In genomic region chr1:22196041-22196440, GRCh38 we compare ENCODE assay signal across 26 cellular contexts. TPM values are rescaled to one million over a fixed set of nuclear protein-coding genes. Genes with fewer than 3 reads are reported as not detected.
"Had no signal": no experiment of that assay in that cellular context is flagged by ENCODE, and none has a peak within 500 bp of the region (broad histone marks: within the 10 kb centered on the region; RNA-seq: fewer than 3 reads in every experiment).

No MANE protein-coding gene starts in this region.

- H3K9me3 Mint-ChIP-seq: naive thymus-derived CD8-positive, alpha-beta T cell; stimulated activated effector memory CD8-positive, alpha-beta T cell treated with anti-CD3 and anti-CD28 coated beads, Interleukin-12 subunit alpha, Interleukin-12 subunit beta, amount 100 ng/mL, for 72 hours; stimulated activated naive CD8-positive, alpha-beta T cell treated with anti-CD3 and anti-CD28 coated beads, Interleukin-15, Interleukin-2, amounts not matched to agents 100 ng/mL and 50 ng/mL, for 24 hours; type B pancreatic cell had no signal

- H3K36me3 ChIP-seq: heart right ventricle, lower lobe of right lung, ovary, prostate gland, spleen, suprapubic skin, thoracic aorta, tibial artery, uterus had no signal

- H3K4me2 ChIP-seq: hepatocyte had no signal

- H3K27me3 ChIP-seq: ovary, uterus had no signal

- H2AFZ ChIP-seq: hepatocyte had no signal

- H3K27ac Mint-ChIP-seq: naive thymus-derived CD8-positive, alpha-beta T cell; nephron; stimulated activated effector memory CD8-positive, alpha-beta T cell treated with anti-CD3 and anti-CD28 coated beads, Interleukin-12 subunit alpha, Interleukin-12 subunit beta, amount 100 ng/mL, for 72 hours; stimulated activated naive CD8-positive, alpha-beta T cell treated with anti-CD3 and anti-CD28 coated beads, Interleukin-15, Interleukin-2, amounts not matched to agents 100 ng/mL and 50 ng/mL, for 24 hours; type B pancreatic cell had no signal

- H3K9me3 ChIP-seq: lower lobe of right lung, ovary, prostate gland, spleen, suprapubic skin, thoracic aorta, tibial artery, uterus had no signal

- DNase-seq: heart right ventricle; kidney glomerular epithelial cell; left cardiac atrium; lower lobe of right lung; mammary epithelial cell; mesenchymal stem cell; naive thymus-derived CD8-positive, alpha-beta T cell; ovary; retina; right cardiac atrium; small intestine; spleen; stimulated activated CD4-positive, alpha-beta T cell treated with anti-CD3 and anti-CD28 coated beads, Interleukin-4, amount 100 ng/mL, for 24 hours; stimulated activated naive CD4-positive, alpha-beta T cell; uterus had no signal

- H3K4me1 ChIP-seq: heart right ventricle, lower lobe of right lung, prostate gland, suprapubic skin, tibial artery, uterus had no signal

- H3K36me3 Mint-ChIP-seq: naive thymus-derived CD8-positive, alpha-beta T cell; stimulated activated effector memory CD8-positive, alpha-beta T cell treated with anti-CD3 and anti-CD28 coated beads, Interleukin-12 subunit alpha, Interleukin-12 subunit beta, amount 100 ng/mL, for 72 hours; type B pancreatic cell had no signal

- H3K4me3 ChIP-seq: heart right ventricle, hepatocyte, lower lobe of right lung, ovary, prostate gland, spleen, suprapubic skin, thoracic aorta, tibial artery, uterus had no signal

- H3K27ac ChIP-seq: heart right ventricle, hepatocyte, lower lobe of right lung, ovary, prostate gland, spleen, suprapubic skin, thoracic aorta, tibial artery, uterus had no signal

- H3K79me2 ChIP-seq: hepatocyte had no signal

- H3K4me1 Mint-ChIP-seq: nephron; stimulated activated effector memory CD8-positive, alpha-beta T cell treated with anti-CD3 and anti-CD28 coated beads, Interleukin-12 subunit alpha, Interleukin-12 subunit beta, amount 100 ng/mL, for 72 hours had no signal

- H3K4me3 Mint-ChIP-seq: naive thymus-derived CD8-positive, alpha-beta T cell; nephron; stimulated activated effector memory CD8-positive, alpha-beta T cell treated with anti-CD3 and anti-CD28 coated beads, Interleukin-12 subunit alpha, Interleukin-12 subunit beta, amount 100 ng/mL, for 72 hours; stimulated activated naive CD8-positive, alpha-beta T cell treated with anti-CD3 and anti-CD28 coated beads, Interleukin-15, Interleukin-2, amounts not matched to agents 100 ng/mL and 50 ng/mL, for 24 hours; type B pancreatic cell had no signal

- ATAC-seq: heart right ventricle; left cardiac atrium; left lobe of liver; naive thymus-derived CD8-positive, alpha-beta T cell; right cardiac atrium; sciatic nerve; stimulated activated effector memory CD8-positive, alpha-beta T cell treated with anti-CD3 and anti-CD28 coated beads, Interleukin-12 subunit alpha, Interleukin-12 subunit beta, amount 100 ng/mL, for 72 hours had no signal

RNA-seq across cellular contexts. Expression of gene WNT4, which starts 53.1 kb away (rescaled TPM):
- total RNA-seq: naive thymus-derived CD8-positive, alpha-beta T cell; thoracic aorta had no signal
- polyA plus RNA-seq: naive thymus-derived CD8-positive, alpha-beta T cell had no signal
